28 cellular contexts compared by ENCODE assay signal in genomic region chr1:103520822-103521221, GRCh38.
"Had no signal": no experiment of that assay in that cellular context is flagged by ENCODE, and none has a peak within 500 bp of the region (broad histone marks: within the 10 kb centered on the region; RNA-seq: fewer than 3 reads in every experiment).

No MANE protein-coding gene starts in this region.

- H3K4me1 ChIP-seq: colonic mucosa had no signal

- H3K4me2 ChIP-seq: hepatocyte had no signal

- DNase-seq: colonic mucosa; cortex of kidney; dermis blood vessel endothelial cell; dorsolateral prefrontal cortex; effector CD4-positive, alpha-beta T cell; effector CD8-positive, alpha-beta T cell; effector memory CD4-positive, alpha-beta T cell; effector memory CD8-positive, alpha-beta T cell; endodermal cell; erythroblast; esophagus squamous epithelium; foreskin fibroblast; foreskin keratinocyte; foreskin melanocyte; gastrocnemius medialis; glutamatergic neuron; head of caudate nucleus; heart left ventricle; heart right ventricle had no signal

- H3K27me3 ChIP-seq: colonic mucosa, dorsolateral prefrontal cortex, esophagus muscularis mucosa, esophagus squamous epithelium, foreskin keratinocyte, gastrocnemius medialis, gastroesophageal sphincter, heart left ventricle, heart right ventricle, hepatocyte had no signal

- H2AFZ ChIP-seq: hepatocyte had no signal

- H3K9me3 ChIP-seq: colonic mucosa, esophagus muscularis mucosa, esophagus squamous epithelium, gastrocnemius medialis, gastroesophageal sphincter, heart left ventricle, heart right ventricle had no signal

- FAIRE-seq: endometrium, endothelial cell of umbilical vein, frontal cortex had no signal

- H3K36me3 ChIP-seq: colonic mucosa, esophagus muscularis mucosa, esophagus squamous epithelium, gastrocnemius medialis, gastroesophageal sphincter, heart left ventricle, heart right ventricle had no signal

- ATAC-seq: effector memory CD8-positive, alpha-beta T cell; esophagus mucosa; foreskin keratinocyte; gastrocnemius medialis; gastroesophageal sphincter; heart left ventricle; heart right ventricle had no signal

- H3K27ac ChIP-seq: colonic mucosa, coronary artery, dorsolateral prefrontal cortex, epithelial cell of prostate, esophagus muscularis mucosa, esophagus squamous epithelium, foreskin keratinocyte, gastrocnemius medialis, gastroesophageal sphincter, heart left ventricle, heart right ventricle, hepatocyte had no signal

- H3K79me2 ChIP-seq: hepatocyte had no signal

- H3K4me3 ChIP-seq: colonic mucosa, coronary artery, dorsolateral prefrontal cortex, esophagus muscularis mucosa, esophagus squamous epithelium, gastrocnemius medialis, gastroesophageal sphincter, heart left ventricle, heart right ventricle, hepatocyte had no signal
